ENCODE assay signal across 8 cellular contexts in the genomic region with DNA sequence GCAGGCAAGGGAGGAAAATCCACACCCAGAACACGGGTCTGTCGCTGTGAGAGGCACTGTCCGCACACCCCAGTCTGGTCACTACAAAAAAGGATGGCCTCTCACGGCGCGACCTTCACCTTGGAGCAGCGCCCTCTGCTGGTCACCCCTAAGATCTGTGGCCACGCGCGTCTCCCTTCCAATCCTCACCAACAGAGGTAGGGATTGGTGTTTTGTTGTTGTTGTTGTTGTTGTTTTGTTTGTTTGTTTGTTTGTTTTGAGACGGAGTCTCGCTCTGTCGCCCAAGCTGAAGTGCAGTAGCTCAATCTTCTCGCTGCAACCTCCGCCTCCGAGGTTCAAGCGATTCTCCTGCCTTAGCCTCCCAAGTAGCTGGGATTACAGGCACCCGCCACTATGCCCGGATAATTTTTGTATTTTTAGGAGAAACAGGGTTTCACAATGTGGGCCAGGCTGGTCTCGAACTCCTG. TPM values are rescaled to one million over a fixed set of nuclear protein-coding genes. Genes with fewer than 3 reads are reported as not detected.
DNase-seq lines count a peak whose midpoint lies in the region; ATAC-seq, FAIRE-seq and TF ChIP-seq lines count a peak whose summit lies in the region.

No MANE protein-coding gene starts in this region.

- peak overlapping the region; percentile 82 for H3K4me2 ChIP-seq in GM12878 (ENCODE audit: control insufficient read depth, insufficient read depth)

- in situ Hi-C loops in GM12878 (cut with MboI), result no loop called here

- no peaks in the 10 kb centered on the region for H3K27me3 ChIP-seq in HL-60 (ENCODE audit: insufficient read depth, poor library complexity, severe bottlenecking)
- H3K27me3 ChIP-seq in GM12878 (replicated peaks in 1 of 2; ENCODE audit: control insufficient read depth in 2 of 2, insufficient read depth in 2 of 2, low read length in 1 of 2), result peaks cover 0 to 2% of the 10 kb centered on the region in 2 experiments; a peak in 1 of 4 replicates
- no peaks in the 10 kb centered on the region for H3K27me3 ChIP-seq in kidney epithelial cell (ENCODE audit: control insufficient read depth, insufficient read depth, low read length)

- H4K20me1 ChIP-seq in GM12878 (ENCODE audit: control insufficient read depth, insufficient read depth), result no peaks in the 10 kb centered on the region

- H3K27ac ChIP-seq in HL-60 (replicated peaks) (no peak overlapping the region), GM12878 (ENCODE audit: control insufficient read depth, insufficient read depth) (no peak overlapping the region)

- no peaks in the 10 kb centered on the region for H3K79me2 ChIP-seq in GM12878 (ENCODE audit: control insufficient read depth, insufficient read depth, low read length)

- TF ChIP-seq RAD21 in GM12878 (IDR thresholded peaks at IDR 0.05; ENCODE audit: insufficient read depth, low read depth, low read length), result peak; percentile 37; the same call in 1 of the 2 replicates

- POLR2A ChIA-PET in GM12878 (lab: Charles Lee), result no interaction called here

- TF ChIP-seq EP300 in GM12878 (IDR thresholded peaks at IDR 0.05; ENCODE audit: borderline replicate concordance in 1 of 2, control insufficient read depth in 1 of 2, low read depth in 2 of 2, low read length in 2 of 2), result no peak

- BruUV-seq in GM12878 (replicated peaks; lab: Mats Ljungman, UMichigan), result no TSS peak

- TF ChIP-seq CTCF in HL-60 (IDR thresholded peaks at IDR 0.05; ENCODE audit: insufficient read depth, low read length) (peak; percentile 27), GM12878 (IDR thresholded peaks at IDR 0.05 in 2 of 3, conservative IDR thresholded peaks at IDR 0.05 in 1 of 3; ENCODE audit: control insufficient read depth in 2 of 3, extremely low read depth in 1 of 3, insufficient read depth in 1 of 3, low read depth in 3 of 3, low read length in 3 of 3) (peak; percentile 59 to 83 (median 80)), kidney epithelial cell (IDR thresholded peaks at IDR 0.05; ENCODE audit: insufficient read depth, low read length, poor library complexity, severe bottlenecking) (peak; percentile 71)

- intact Hi-C loops in GM12878 (cut with micrococcal nuclease; ENCODE audit: unreplicated experiment), result loop anchor here (10.0 kb wide), 1 partner anchor 454 kb away; no protein-coding TSS in a partner anchor

- H3K4me3 ChIP-seq in HL-60 (replicated peaks; ENCODE audit: insufficient read depth, low read length), result no peak overlapping the region
- H3K4me3 ChIP-seq in GM12878, result peak overlapping the region; percentile 28; the same call in 1 of the 2 replicates
- peak overlapping the region; percentile 20 for H3K4me3 ChIP-seq in kidney epithelial cell (ENCODE audit: low read depth, low read length)

- H3K9me3 ChIP-seq in GM12878 (replicated peaks; ENCODE audit: control insufficient read depth, insufficient read depth, low read length), result no peaks in the 10 kb centered on the region

- RAD21 ChIA-PET in GM12878 (lab: Charles Lee; ENCODE audit: unreplicated experiment), result interaction anchor here (1.1 kb wide), 1 partner anchor 15 kb away, joined by 3 read pairs; the partner anchor contains the start of gene C17orf58

- H3K9ac ChIP-seq in GM12878 (ENCODE audit: control insufficient read depth, insufficient read depth, low read length), result no peak overlapping the region

- peak; percentile 82 for DNase-seq in ELF-1 (ENCODE audit: low read depth, low spot score)
- DNase-seq in HL-60 (ENCODE audit: low read depth in 1 of 2, low spot score in 1 of 2), result peak in 1 of 2 experiments; percentile 24
- peak; percentile 17 for DNase-seq in T-helper 22 cell (ENCODE audit: low read depth)
- DNase-seq in GM12878 (ENCODE audit: low read depth, low spot score), result no peak
- no peak for DNase-seq in kidney epithelial cell (ENCODE audit: low read depth)
- peak in 2 of 3 experiments; percentile 41 to 64 for DNase-seq in stimulated activated CD4-positive, alpha-beta T cell treated with anti-CD3 and anti-CD28 coated beads, TNF-alpha, amount 100 ng/mL, for 24 hours (ENCODE audit: low read depth in 3 of 3)

- H2AFZ ChIP-seq in GM12878 (ENCODE audit: control insufficient read depth, low read depth, low read length), result peak overlapping the region; percentile 67

- FAIRE-seq in GM12878 (lab: Jason Lieb, UNC), result no peak

- TF ChIP-seq POLR2A in GM12878 (IDR thresholded peaks at IDR 0.05; ENCODE audit: low read depth, low read length), result no peak

- no peaks in the 10 kb centered on the region for H3K4me1 ChIP-seq in GM12878 (ENCODE audit: control insufficient read depth, insufficient read depth, low read length)

- CTCF ChIA-PET in GM12878 (lab: Yijun Ruan, JAX), result interaction anchor here (0.7 to 1.6 kb wide), 9 partner anchors 8 to 112 kb away, joined by 3 to 6 read pairs (median 3); partner anchors contain the start of gene C17orf58

- peak; percentile 98 for ATAC-seq in GM12878
- ATAC-seq in GM19351 (IDR thresholded peaks at IDR 0.05; ENCODE audit: unreplicated experiment), result no peak
- ATAC-seq in HG03097 (IDR thresholded peaks at IDR 0.05; ENCODE audit: low FRiP score, unreplicated experiment), result no peak

- 29% methylated on average over 20 of the region's 20 CpGs for WGBS in GM12878 (ENCODE audit: insufficient coverage, insufficient replicate concordance, low lambda C conversion rate, missing lambda C conversion rate)

- H3K36me3 ChIP-seq in GM12878 (ENCODE audit: control insufficient read depth in 2 of 2, insufficient read depth in 2 of 2, low read length in 1 of 2), result no peaks in the 10 kb centered on the region
- H3K36me3 ChIP-seq in kidney epithelial cell (ENCODE audit: control insufficient read depth, insufficient read depth, low read length), result no peaks in the 10 kb centered on the region

- SMC1A ChIA-PET in GM12878 (lab: Charles Lee; ENCODE audit: uncharacterized antibody, unreplicated experiment), result no interaction called here

TF ChIP-seq in GM12878, 131 proteins besides CTCF, POLR2A, EP300 and RAD21 (continues in another document):
- TF ChIP-seq ZNF274 (IDR thresholded peaks at IDR 0.05; ENCODE audit: insufficient read depth, insufficient read length) (no peak), CEBPZ (IDR thresholded peaks at IDR 0.05; ENCODE audit: low read depth, low read length) (no peak)

RNA-seq across cellular contexts. Expression of gene C17orf58, which starts 15.0 kb away (rescaled TPM):
- 0.56 and 1.4 TPM in 2 replicates for total RNA-seq in GM12878 (2013; cell fraction: nucleolus; rRNA removed)
- 9.3 and 10.1 TPM in 2 replicates for total RNA-seq in GM12878 (2014; rRNA removed)
- 4.6 and 5.6 TPM in 2 replicates for total RNA-seq in GM12878 (2014; rRNA removed; fragmentation: Illumina TruSeq; extraction: Trizol)
- 5.8 and 6.4 TPM in 2 replicates for total RNA-seq in GM12878 (2021)
- 5.2 TPM for polyA plus RNA-seq in GM12878 (2011; ENCODE audit: low read depth)
- polyA plus RNA-seq in GM12878 (2011; rRNA removed), result 6.6 and 7.1 TPM in 2 replicates
- polyA plus RNA-seq in GM12878 (2011; cell fraction: cytosol; rRNA removed), result 3.8 and 7.5 TPM in 2 replicates
- 2.9 and 4.0 TPM in 2 replicates for polyA plus RNA-seq in GM12878 (2011; cell fraction: nucleus; rRNA removed)
- 4.8 and 6.4 TPM in 2 replicates for polyA plus RNA-seq in GM12878 (2012)
- polyA plus RNA-seq in GM12878 (2014; fragmentation: Illumina TruSeq; extraction: Trizol), result 5.9 TPM in 2 replicates
- polyA plus RNA-seq in GM12878 (2014; fragmentation: Nextera tagmentation; extraction: Ambion mirVana), result 1 to 10 TPM; 3.3 to 3.4 TPM
- polyA plus RNA-seq in GM12878 (2014; rRNA removed), result 7.0 and 8.1 TPM in 2 replicates
- 10 to 100 TPM in 1 of 2 experiments, 1 to 10 TPM in 1; 9.4 to 12.3 TPM for polyA plus RNA-seq in GM12878 (2016; fragmentation: Nextera tagmentation; extraction: Ambion mirVana)
- polyA minus RNA-seq in GM12878 (2011; rRNA and poly(A)+ RNA removed), result 3.5 and 4.0 TPM in 2 replicates
- polyA minus RNA-seq in GM12878 (2011; cell fraction: cytosol; rRNA and poly(A)+ RNA removed), result 1.6 and 4.3 TPM in 2 replicates
- polyA minus RNA-seq in GM12878 (2011; cell fraction: nucleus; rRNA and poly(A)+ RNA removed), result 1.2 and 1.4 TPM in 2 replicates
- 10.4 and 14.7 TPM in 2 replicates for total RNA-seq in kidney epithelial cell

RNA-seq across cellular contexts. Expression of gene KPNA2, which starts 24.3 kb away (rescaled TPM):
- 26.9 and 31.7 TPM in 2 replicates for total RNA-seq in GM12878 (2013; cell fraction: nucleolus; rRNA removed)
- 202 and 211 TPM in 2 replicates for total RNA-seq in GM12878 (2014; rRNA removed)
- 244 and 260 TPM in 2 replicates for total RNA-seq in GM12878 (2014; rRNA removed; fragmentation: Illumina TruSeq; extraction: Trizol)
- total RNA-seq in GM12878 (2021), result 242 and 254 TPM in 2 replicates
- polyA plus RNA-seq in GM12878 (2011; ENCODE audit: low read depth), result 88.2 TPM
- polyA plus RNA-seq in GM12878 (2011; rRNA removed), result 201 and 232 TPM in 2 replicates
- 251 and 257 TPM in 2 replicates for polyA plus RNA-seq in GM12878 (2011; cell fraction: cytosol; rRNA removed)
- polyA plus RNA-seq in GM12878 (2011; cell fraction: nucleus; rRNA removed), result 136 and 222 TPM in 2 replicates
- polyA plus RNA-seq in GM12878 (2012), result 103 and 109 TPM in 2 replicates
- 307 and 332 TPM in 2 replicates for polyA plus RNA-seq in GM12878 (2014; fragmentation: Illumina TruSeq; extraction: Trizol)
- 100 to 1,000 TPM; 647 to 731 TPM for polyA plus RNA-seq in GM12878 (2014; fragmentation: Nextera tagmentation; extraction: Ambion mirVana)
- 211 and 212 TPM in 2 replicates for polyA plus RNA-seq in GM12878 (2014; rRNA removed)
- 100 to 1,000 TPM; 567 to 584 TPM for polyA plus RNA-seq in GM12878 (2016; fragmentation: Nextera tagmentation; extraction: Ambion mirVana)
- polyA minus RNA-seq in GM12878 (2011; rRNA and poly(A)+ RNA removed), result 333 and 392 TPM in 2 replicates
- polyA minus RNA-seq in GM12878 (2011; cell fraction: cytosol; rRNA and poly(A)+ RNA removed), result 116 and 120 TPM in 2 replicates
- 62.3 and 107 TPM in 2 replicates for polyA minus RNA-seq in GM12878 (2011; cell fraction: nucleus; rRNA and poly(A)+ RNA removed)
- total RNA-seq in kidney epithelial cell, result 79.1 and 91.9 TPM in 2 replicates

Comparison
In these comparisons a context has a peak if more than half of its experiments do, and no peak if none do; other contexts are left out.
1. DNase-seq: peak in ELF-1 (single experiment), T-helper 22 cell (single experiment) and stimulated activated CD4-positive, alpha-beta T cell treated with anti-CD3 and anti-CD28 coated beads, TNF-alpha, amount 100 ng/mL, for 24 hours (2 of 3); none in GM12878 (single experiment) and kidney epithelial cell (single experiment).
2. CTCF ChIP-seq: peak in every context shown above with its lines; median percentile 80 in GM12878; 71 in kidney epithelial cell; 27 in HL-60.